Comparison of ENCODE assay signal across 8 cellular contexts in the genomic region with DNA sequence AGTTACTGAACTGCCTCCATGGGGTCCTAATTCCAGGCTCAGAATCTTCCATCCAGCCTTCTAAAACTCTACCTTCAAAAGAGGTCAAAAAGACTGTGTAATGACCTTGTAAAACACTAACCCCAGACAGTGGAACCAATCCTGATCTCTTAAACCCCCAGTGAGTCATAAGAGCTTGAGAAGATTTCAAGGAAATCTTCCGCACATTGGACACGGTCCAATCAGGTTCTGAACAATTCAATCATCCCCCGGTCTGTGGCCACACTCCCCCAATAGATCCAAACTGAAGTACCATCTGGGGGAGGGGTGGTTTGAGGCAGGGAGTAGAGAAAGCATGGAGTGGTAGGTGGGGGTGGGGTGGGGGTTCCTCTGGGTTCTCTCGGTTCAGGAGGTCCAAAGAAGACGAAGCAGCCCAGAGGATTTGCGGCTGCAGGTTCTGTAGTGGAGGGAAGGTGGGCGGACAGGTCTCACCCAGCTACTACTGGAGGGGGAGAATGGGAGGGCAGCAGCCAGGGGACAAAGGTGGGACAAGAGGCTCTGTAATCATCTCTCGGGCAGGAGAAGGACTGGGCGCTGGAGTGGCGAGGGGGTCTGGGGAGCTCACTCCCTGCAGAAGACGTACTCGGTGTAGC. TPM values are rescaled to one million over a fixed set of nuclear protein-coding genes. Genes with fewer than 3 reads are reported as not detected.
DNase-seq lines count a peak whose midpoint lies in the region; ATAC-seq, FAIRE-seq and TF ChIP-seq lines count a peak whose summit lies in the region.

No MANE protein-coding gene starts in this region.

- H3K4me1 ChIP-seq in small intestine (ENCODE audit: control insufficient read depth in 2 of 2, insufficient read depth in 1 of 2, low read depth in 1 of 2, low read length in 1 of 2), result peaks cover 0 to 3% of the 10 kb centered on the region in 2 donors

- 6 to 9% (median 7%) methylated on average over 12 of the region's 12 CpGs for WGBS in small intestine, 3 donors

- no peaks in the 10 kb centered on the region for H3K9me3 ChIP-seq in small intestine (ENCODE audit: control insufficient read depth, low read depth)

- peak overlapping the region; percentile 34 to 57 for H3K4me3 ChIP-seq in small intestine (ENCODE audit: low read depth in 1 of 2, low read length in 2 of 2)

- no peaks in the 10 kb centered on the region for H3K36me3 Mint-ChIP-seq in WTC11

- peak overlapping the region; percentile 76 for H3K4me3 Mint-ChIP-seq in WTC11

- peak overlapping the region in 1 of 2 donors; percentile 76 for H3K27ac ChIP-seq in small intestine (ENCODE audit: low read depth in 1 of 2, low read length in 1 of 2)

- FAIRE-seq in small intestine (lab: Jason Lieb, UNC), result no peak

- no peaks in the 10 kb centered on the region for H3K27me3 ChIP-seq in small intestine (ENCODE audit: control insufficient read depth in 2 of 2, insufficient read depth in 2 of 2, low read length in 2 of 2)

- peaks cover 51% of the 10 kb centered on the region for H3K27me3 Mint-ChIP-seq in WTC11 (ENCODE audit: low read depth)

- intact Hi-C loops in left cardiac atrium (cut with DNase I), result loop anchor here in 1 of 2 donors (5.0 to 10.0 kb wide), 2 partner anchors 60 to 407 kb away; no protein-coding TSS in a partner anchor

- H3K9me3 Mint-ChIP-seq in WTC11, result no peaks in the 10 kb centered on the region

- ATAC-seq in WTC11, result no peak
- ATAC-seq in left cardiac atrium, result no peak
- no peak for ATAC-seq in HG03469 (IDR thresholded peaks at IDR 0.05; ENCODE audit: unreplicated experiment)
- ATAC-seq in GM21737 (IDR thresholded peaks at IDR 0.05; ENCODE audit: unreplicated experiment), result no peak

- no peak overlapping the region for H3K27ac Mint-ChIP-seq in WTC11

- no peaks in the 10 kb centered on the region for H3K36me3 ChIP-seq in small intestine (ENCODE audit: control insufficient read depth in 2 of 2, insufficient read depth in 2 of 2, low read length in 2 of 2)

- CTCF ChIA-PET in HEK293T (lab: Yijun Ruan, JAX) (interaction anchor here (0.5 to 3.4 kb wide), 27 partner anchors 8 to 1189 kb away, joined by 3 to 20 read pairs (median 3); no protein-coding TSS in a partner anchor), WTC11 (lab: Charles Lee) (interaction anchor here (0.6 to 3.2 kb wide), 22 partner anchors 10 to 845 kb away, joined by 3 to 21 read pairs (median 4); no protein-coding TSS in a partner anchor)

- POLR2A ChIA-PET in HEK293T (lab: Yijun Ruan, JAX), result interaction anchor here (0.6 to 3.0 kb wide), 15 partner anchors 10 to 531 kb away, joined by 3 to 20 read pairs (median 3); partner anchors contain the start of genes CLN5 and FBXL3
- POLR2A ChIA-PET in WTC11 (lab: Charles Lee), result interaction anchor here (0.6 to 1.0 kb wide), 2 partner anchors 181 to 413 kb away, joined by 3 read pairs; no protein-coding TSS in a partner anchor

- peaks cover 19% of the 10 kb centered on the region for H3K4me1 Mint-ChIP-seq in WTC11

- no peak for TF ChIP-seq CTCF in WTC11 (IDR thresholded peaks at IDR 0.05)

- DNase-seq in HEK293T (ENCODE audit: extremely low spot score) (peak; percentile 32), WTC11 (ENCODE audit: low spot score) (no peak), left cardiac atrium (peak; percentile 24), small intestine (no peak), NCI-H345 (lab: John Stamatoyannopoulos, UW) (no peak), COLO668 (lab: John Stamatoyannopoulos, UW; ENCODE audit: unreplicated experiment) (no peak)

TF ChIP-seq in HEK293T, 16 proteins besides CTCF, POLR2A, EP300 and RAD21:
- TF ChIP-seq CTBP1 (IDR thresholded peaks at IDR 0.05; ENCODE audit: borderline replicate concordance), result no peak
- TF ChIP-seq SP1 (IDR thresholded peaks at IDR 0.05), result no peak
- TF ChIP-seq FOXK2 (IDR thresholded peaks at IDR 0.05), result no peak
- TF ChIP-seq LEF1 (IDR thresholded peaks at IDR 0.05; ENCODE audit: borderline replicate concordance), result no peak
- TF ChIP-seq BHLHE40 (IDR thresholded peaks at IDR 0.05; ENCODE audit: borderline replicate concordance), result no peak
- TF ChIP-seq NFRKB (IDR thresholded peaks at IDR 0.05), result no peak
- no peak for TF ChIP-seq SUZ12 (IDR thresholded peaks at IDR 0.05)
- no peak for TF ChIP-seq FOXM1 (IDR thresholded peaks at IDR 0.05; ENCODE audit: borderline replicate concordance)
- no peak for TF ChIP-seq FOXA1 (IDR thresholded peaks at IDR 0.05)
- no peak for TF ChIP-seq ZNF384 (IDR thresholded peaks at IDR 0.05)
- TF ChIP-seq ARNT (IDR thresholded peaks at IDR 0.05), result no peak

TF ChIP-seq in WTC11, 78 proteins besides CTCF, POLR2A, EP300 and RAD21 (continues in another document):
- TF ChIP-seq CBFB (CRISPR knock-in tag; IDR thresholded peaks at IDR 0.05; ENCODE audit: low read depth), result no peak
- TF ChIP-seq AR (CRISPR knock-in tag; IDR thresholded peaks at IDR 0.05), result no peak
- TF ChIP-seq CDX4 (CRISPR knock-in tag; IDR thresholded peaks at IDR 0.05; ENCODE audit: borderline replicate concordance), result no peak
- TF ChIP-seq RELA (CRISPR knock-in tag; IDR thresholded peaks at IDR 0.05; ENCODE audit: borderline replicate concordance), result no peak
- no peak for TF ChIP-seq TEAD4 (CRISPR knock-in tag; IDR thresholded peaks at IDR 0.05)
- no peak for TF ChIP-seq SMAD4 (CRISPR knock-in tag; IDR thresholded peaks at IDR 0.05)
- no peak for TF ChIP-seq TP53 (CRISPR knock-in tag; IDR thresholded peaks at IDR 0.05)
- TF ChIP-seq, protein P1, sequence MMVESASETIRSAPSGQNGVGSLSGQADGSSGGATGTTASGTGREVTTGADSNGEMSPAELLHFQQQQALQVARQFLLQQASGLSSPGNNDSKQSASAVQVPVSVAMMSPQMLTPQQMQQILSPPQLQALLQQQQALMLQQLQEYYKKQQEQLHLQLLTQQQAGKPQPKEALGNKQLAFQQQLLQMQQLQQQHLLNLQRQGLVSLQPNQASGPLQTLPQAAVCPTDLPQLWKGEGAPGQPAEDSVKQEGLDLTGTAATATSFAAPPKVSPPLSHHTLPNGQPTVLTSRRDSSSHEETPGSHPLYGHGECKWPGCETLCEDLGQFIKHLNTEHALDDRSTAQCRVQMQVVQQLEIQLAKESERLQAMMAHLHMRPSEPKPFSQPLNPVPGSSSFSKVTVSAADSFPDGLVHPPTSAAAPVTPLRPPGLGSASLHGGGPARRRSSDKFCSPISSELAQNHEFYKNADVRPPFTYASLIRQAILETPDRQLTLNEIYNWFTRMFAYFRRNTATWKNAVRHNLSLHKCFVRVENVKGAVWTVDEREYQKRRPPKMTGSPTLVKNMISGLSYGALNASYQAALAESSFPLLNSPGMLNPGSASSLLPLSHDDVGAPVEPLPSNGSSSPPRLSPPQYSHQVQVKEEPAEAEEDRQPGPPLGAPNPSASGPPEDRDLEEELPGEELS (CRISPR knock-in tag; IDR thresholded peaks at IDR 0.05), result no peak
- TF ChIP-seq GRHL2 (CRISPR knock-in tag; IDR thresholded peaks at IDR 0.05; ENCODE audit: insufficient replicate concordance, severe bottlenecking), result no peak
- TF ChIP-seq, protein P2, sequence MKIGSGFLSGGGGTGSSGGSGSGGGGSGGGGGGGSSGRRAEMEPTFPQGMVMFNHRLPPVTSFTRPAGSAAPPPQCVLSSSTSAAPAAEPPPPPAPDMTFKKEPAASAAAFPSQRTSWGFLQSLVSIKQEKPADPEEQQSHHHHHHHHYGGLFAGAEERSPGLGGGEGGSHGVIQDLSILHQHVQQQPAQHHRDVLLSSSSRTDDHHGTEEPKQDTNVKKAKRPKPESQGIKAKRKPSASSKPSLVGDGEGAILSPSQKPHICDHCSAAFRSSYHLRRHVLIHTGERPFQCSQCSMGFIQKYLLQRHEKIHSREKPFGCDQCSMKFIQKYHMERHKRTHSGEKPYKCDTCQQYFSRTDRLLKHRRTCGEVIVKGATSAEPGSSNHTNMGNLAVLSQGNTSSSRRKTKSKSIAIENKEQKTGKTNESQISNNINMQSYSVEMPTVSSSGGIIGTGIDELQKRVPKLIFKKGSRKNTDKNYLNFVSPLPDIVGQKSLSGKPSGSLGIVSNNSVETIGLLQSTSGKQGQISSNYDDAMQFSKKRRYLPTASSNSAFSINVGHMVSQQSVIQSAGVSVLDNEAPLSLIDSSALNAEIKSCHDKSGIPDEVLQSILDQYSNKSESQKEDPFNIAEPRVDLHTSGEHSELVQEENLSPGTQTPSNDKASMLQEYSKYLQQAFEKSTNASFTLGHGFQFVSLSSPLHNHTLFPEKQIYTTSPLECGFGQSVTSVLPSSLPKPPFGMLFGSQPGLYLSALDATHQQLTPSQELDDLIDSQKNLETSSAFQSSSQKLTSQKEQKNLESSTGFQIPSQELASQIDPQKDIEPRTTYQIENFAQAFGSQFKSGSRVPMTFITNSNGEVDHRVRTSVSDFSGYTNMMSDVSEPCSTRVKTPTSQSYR (CRISPR knock-in tag; IDR thresholded peaks at IDR 0.05), result no peak

RNA-seq across cellular contexts. Expression of gene KCTD12, which starts 1.5 kb away (rescaled TPM):
- total RNA-seq in WTC11 (2021) (6.7 to 8.0 TPM (median 7.8 TPM) in 3 replicates), left cardiac atrium (10 to 100 TPM; 67.1 to 67.9 TPM)
- 10 to 100 TPM in 1 of 3 donors, 1 to 10 TPM in 2; 2.5 to 38.9 (median 9.5) TPM for polyA plus RNA-seq in small intestine

Comparison
In these comparisons a context has a peak if more than half of its experiments do, and no peak if none do; other contexts are left out.
1. DNase-seq: peak in HEK293T (single experiment) and left cardiac atrium (single experiment); none in WTC11 (single experiment), small intestine (single experiment), NCI-H345 (single experiment) and COLO668 (single experiment).